ENCODE assay signal across 8 cellular contexts in genomic region chr17:38799501-38800236, GRCh38. TPM values are rescaled to one million over a fixed set of nuclear protein-coding genes. Genes with fewer than 3 reads are reported as not detected.
DNase-seq lines count a peak whose midpoint lies in the region; ATAC-seq and TF ChIP-seq lines count a peak whose summit lies in the region.

TSS of gene PIP4K2B (minus strand) at chr17:38799556. CDS start at chr17:38799424, 132 bp downstream.

- TF ChIP-seq CTCF in BE2C (IDR thresholded peaks at IDR 0.05; ENCODE audit: low read depth, low read length) (no peak), choroid plexus epithelial cell (conservative IDR thresholded peaks at IDR 0.05; ENCODE audit: low read depth, low read length) (no peak)

- H3K27me3 ChIP-seq in BE2C: no peaks in the 10 kb centered on the region

- H3K4me1 ChIP-seq in BE2C: peaks cover 3% of the 10 kb centered on the region

- peaks cover 39% of the 10 kb centered on the region for H3K36me3 ChIP-seq in BE2C

- H3K4me3 ChIP-seq in BE2C (ENCODE audit: low read depth, low read length) (peak within 1 kb of the TSS; percentile 85), choroid plexus epithelial cell (ENCODE audit: low read depth, low read length) (peak within 1 kb of the TSS; percentile 84)

- DNase-seq in BE2C: peak; percentile 99
- peak; percentile 93 for DNase-seq in GM19240 (ENCODE audit: insufficient read length, low spot score)
- peak; percentile 95 for DNase-seq in NCI-H524 treated with DMSO at 0.1 percent for 48 hours (lab: John Stamatoyannopoulos, UW)
- DNase-seq in activated CD4-positive, alpha-beta T cell treated with anti-CD3 and anti-CD28 coated beads for 4 hours: peak; percentile 76 to 81
- peak; percentile 99 for DNase-seq in choroid plexus epithelial cell (ENCODE audit: low read depth)
- DNase-seq in kidney glomerular epithelial cell (lab: John Stamatoyannopoulos, UW): peak; percentile 93
- peak; percentile 85 to 86 for DNase-seq in stimulated activated CD4-positive, alpha-beta T cell treated with anti-CD3 and anti-CD28 coated beads, Interleukin-15, amount 100 ng/mL, for 48 hours (ENCODE audit: low read depth in 2 of 2)

- peak; percentile 69 for ATAC-seq in HG03457 (IDR thresholded peaks at IDR 0.05; ENCODE audit: unreplicated experiment)

- no peaks in the 10 kb centered on the region for H3K9me3 ChIP-seq in BE2C

RNA-seq across cellular contexts. Expression of gene PIP4K2B, which starts in this region (rescaled TPM):
- polyA plus RNA-seq in BE2C (2012; ENCODE audit: insufficient read depth, insufficient read length, low read depth): 82.6 TPM

Comparison
In these comparisons a context has a peak if more than half of its experiments do, and no peak if none do; other contexts are left out.
1. Peak in every context shown above with its lines: DNase-seq, ATAC-seq and H3K4me3 ChIP-seq.